8 cellular contexts compared by ENCODE assay signal in genomic region chr3:160564949-160565441, GRCh38. TPM values are rescaled to one million over a fixed set of nuclear protein-coding genes. Genes with fewer than 3 reads are reported as not detected.
A peak's percentile ranks its signal among the peaks of the same experiment; 100 is the strongest.
DNase-seq lines count a peak whose midpoint lies in the region; ATAC-seq and TF ChIP-seq lines count a peak whose summit lies in the region.

No MANE protein-coding gene starts in this region.

- no peaks in the 10 kb centered on the region for H3K36me3 ChIP-seq in ES-I3 (ENCODE audit: insufficient read depth, low read length)

- peak; percentile 47 for ATAC-seq in GM21381 (IDR thresholded peaks at IDR 0.05; ENCODE audit: unreplicated experiment)

- peaks cover 57% of the 10 kb centered on the region for H3K4me1 Mint-ChIP-seq in brain

- H3K27me3 Mint-ChIP-seq in brain = peaks cover 6% of the 10 kb centered on the region

- H3K4me3 Mint-ChIP-seq in brain = peak overlapping the region; percentile 93 to 99 (median 97)

- DNase-seq in HS-27A (ENCODE audit: low read depth) = peak; percentile 22
- peak; percentile 5 to 66 for DNase-seq in SW 1271 (lab: John Stamatoyannopoulos, UW)
- peak; percentile 69 for DNase-seq in iPS-NIHi11 (ENCODE audit: low spot score)
- DNase-seq in stimulated activated CD4-positive, alpha-beta T cell treated with anti-CD3 and anti-CD28 coated beads, Interleukin-12 subunit alpha, Interleukin-12 subunit beta, amount 100 ng/mL, for 48 hours (ENCODE audit: low read depth in 2 of 3, low spot score in 1 of 3) = peak; percentile 18 to 40 (median 25)
- DNase-seq in HK-2 (ENCODE audit: unreplicated experiment) = no peak

- no peak for TF ChIP-seq CTCF in brain (conservative IDR thresholded peaks at IDR 0.05)

- H3K36me3 Mint-ChIP-seq in brain = peaks cover 82% of the 10 kb centered on the region

- H3K9me3 ChIP-seq in ES-I3 (ENCODE audit: control insufficient read depth, insufficient read depth, low read length) = peaks cover 4% of the 10 kb centered on the region; the same call in 1 of the 2 replicates

- H3K4me1 ChIP-seq in ES-I3 (ENCODE audit: insufficient read depth, low read length) = no peaks in the 10 kb centered on the region

- H3K9ac ChIP-seq in ES-I3 (ENCODE audit: low read depth, low read length) = peak overlapping the region; percentile 67; the same call in 1 of the 2 replicates

- peaks cover 11 to 43% (median 20%) of the 10 kb centered on the region in 5 experiments for H3K9me3 Mint-ChIP-seq in brain

- H3K27ac Mint-ChIP-seq in brain = peak overlapping the region in 3 of 5 experiments; percentile 32 to 100 (median 93)

RNA-seq across cellular contexts. Expression of gene KPNA4, which starts 0.4 kb away (rescaled TPM):
- 14.7 TPM for polyA plus RNA-seq in brain (ENCODE audit: insufficient read depth, low read depth, low replicate concordance)
